Comparison of ENCODE assay signal across 16 cellular contexts in the genomic region with DNA sequence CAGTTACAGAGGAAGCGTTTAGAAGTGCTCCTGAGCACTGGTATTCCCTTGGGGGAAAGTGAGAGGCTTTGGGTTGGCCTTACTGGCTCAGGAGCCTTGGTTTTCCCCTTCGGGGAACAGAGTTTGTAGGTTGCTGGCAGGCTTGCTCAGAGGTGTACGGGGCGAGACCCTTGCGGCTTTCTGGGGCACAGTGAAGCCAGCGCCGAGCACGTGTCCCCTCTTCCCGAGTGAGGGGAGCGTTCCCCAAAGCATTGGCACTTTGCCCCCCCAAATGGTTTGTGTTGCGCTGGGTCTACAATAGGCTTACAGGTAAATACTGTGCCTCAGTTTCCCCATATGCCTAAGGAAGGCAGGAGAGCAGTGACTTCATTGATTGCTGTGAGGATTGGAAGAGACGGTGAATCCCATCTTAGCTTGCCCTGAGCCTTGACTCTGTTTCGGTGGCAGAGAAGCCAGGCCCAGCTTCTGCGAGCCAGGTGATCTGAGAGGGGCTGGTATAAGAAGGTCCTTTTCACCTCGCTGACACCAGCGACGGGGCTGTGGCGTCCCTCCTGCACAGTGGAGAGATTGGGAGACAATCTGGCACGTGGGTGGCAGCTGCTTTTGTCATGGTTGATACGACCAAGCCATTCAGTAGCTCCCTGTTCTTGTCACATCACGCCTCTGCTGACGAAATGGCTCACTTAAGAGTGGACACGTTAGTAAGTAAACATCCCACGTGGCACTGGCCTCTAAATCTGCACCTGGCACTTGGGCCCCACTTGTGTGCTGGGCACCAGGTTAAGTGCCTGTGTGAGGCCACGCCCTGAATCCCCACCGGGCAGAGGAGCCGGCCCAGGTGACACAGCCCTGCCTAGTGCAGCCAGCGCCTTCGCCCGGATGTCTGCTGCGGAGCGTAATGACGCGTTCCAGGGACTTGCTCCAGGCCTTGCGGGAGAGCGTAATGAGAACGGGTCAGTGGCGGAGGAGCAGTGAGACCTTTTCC. TPM values are rescaled to one million over a fixed set of nuclear protein-coding genes. Genes with fewer than 3 reads are reported as not detected.
DNase-seq lines count a peak whose midpoint lies in the region; ATAC-seq, FAIRE-seq and TF ChIP-seq lines count a peak whose summit lies in the region.
"Had no signal": no experiment of that assay in that cellular context is flagged by ENCODE, and none has a peak within 500 bp of the region (broad histone marks: within the 10 kb centered on the region; RNA-seq: fewer than 3 reads in every experiment).

No MANE protein-coding gene starts in this region.

- H3K27me3 Mint-ChIP-seq in endothelial cell (ENCODE audit: unreplicated experiment) = peaks cover 5% of the 10 kb centered on the region

- no peaks in the 10 kb centered on the region for H3K9me3 Mint-ChIP-seq in endothelial cell (ENCODE audit: unreplicated experiment)
- H3K9me3 Mint-ChIP-seq: effector memory CD8-positive, alpha-beta T cell had no signal

- no peaks in the 10 kb centered on the region for H3K27me3 ChIP-seq in small intestine (ENCODE audit: control insufficient read depth in 2 of 2, insufficient read depth in 2 of 2, low read length in 2 of 2)

- no peaks in the 10 kb centered on the region for H3K36me3 ChIP-seq in small intestine (ENCODE audit: control insufficient read depth in 2 of 2, insufficient read depth in 2 of 2, low read length in 2 of 2)
- H3K36me3 ChIP-seq: thoracic aorta had no signal

- no peak for FAIRE-seq in small intestine (lab: Jason Lieb, UNC)

- 80 to 82% (median 82%) methylated on average over 38 of the region's 38 CpGs for WGBS in small intestine, 3 donors

- H3K4me3 ChIP-seq in coronary artery (no peak overlapping the region), small intestine (ENCODE audit: low read depth in 1 of 2, low read length in 2 of 2) (no peak overlapping the region)
- H3K4me3 ChIP-seq: thoracic aorta had no signal

- H3K27ac ChIP-seq in coronary artery (no peak overlapping the region), small intestine (ENCODE audit: low read depth in 1 of 2, low read length in 1 of 2) (no peak overlapping the region)
- H3K27ac ChIP-seq: thoracic aorta had no signal

- no peaks in the 10 kb centered on the region for H3K9me3 ChIP-seq in small intestine (ENCODE audit: control insufficient read depth, low read depth)
- H3K9me3 ChIP-seq: thoracic aorta had no signal

- no peaks in the 10 kb centered on the region for H3K4me1 Mint-ChIP-seq in endothelial cell (ENCODE audit: unreplicated experiment)

- TF ChIP-seq CTCF in coronary artery (IDR thresholded peaks at IDR 0.05) (no peak), endothelial cell (IDR thresholded peaks at IDR 0.05; ENCODE audit: unreplicated experiment) (no peak)

- no peak overlapping the region for H3K4me3 Mint-ChIP-seq in endothelial cell (ENCODE audit: unreplicated experiment)
- H3K4me3 Mint-ChIP-seq: effector memory CD8-positive, alpha-beta T cell had no signal

- peaks cover 0 to 5% of the 10 kb centered on the region in 2 donors for H3K4me1 ChIP-seq in small intestine (ENCODE audit: control insufficient read depth in 2 of 2, insufficient read depth in 1 of 2, low read depth in 1 of 2, low read length in 1 of 2)

- no peak for ATAC-seq in HG03045 (IDR thresholded peaks at IDR 0.05; ENCODE audit: unreplicated experiment)
- ATAC-seq: effector memory CD8-positive, alpha-beta T cell had no signal

- no peaks in the 10 kb centered on the region for H3K36me3 Mint-ChIP-seq in endothelial cell (ENCODE audit: low read depth, unreplicated experiment)

- DNase-seq in activated CD8-positive, alpha-beta memory T cell treated with anti-CD3 and anti-CD28 coated beads for 24 hours = peak; percentile 49
- DNase-seq in activated CD8-positive, alpha-beta memory T cell treated with anti-CD3 and anti-CD28 coated beads, Interleukin-2, amount 50 U/mL, for 4 hours = no peak
- DNase-seq in NCI-H2029 treated with DMSO at 0.1 percent for 48 hours (lab: John Stamatoyannopoulos, UW) (peak; percentile 3), coronary artery (ENCODE audit: low spot score) (peak; percentile 57), small intestine (peak; percentile 46), endothelial cell (ENCODE audit: low spot score) (no peak)
- no peak for DNase-seq in NK-92 treated with Interleukin-12 subunit alpha and Interleukin-12 subunit beta, amount 100 ng/mL, for 24 hours (lab: John Stamatoyannopoulos, UW)
- DNase-seq: ACHN; activated CD4-positive, alpha-beta T cell treated with anti-CD3 and anti-CD28 coated beads, Interleukin-2, amount 50 U/mL, for 48 hours; activated gamma-delta T cell; effector memory CD8-positive, alpha-beta T cell; foreskin melanocyte; Kasumi-1; NCI-H524 had no signal

- no peak overlapping the region for H3K27ac Mint-ChIP-seq in endothelial cell (ENCODE audit: unreplicated experiment)
- H3K27ac Mint-ChIP-seq: effector memory CD8-positive, alpha-beta T cell had no signal

RNA-seq across cellular contexts. Expression of gene MEAK7, which starts 55.0 kb away (rescaled TPM):
- 1 to 10 TPM; 7.3 to 7.5 (median 7.4) TPM for polyA plus RNA-seq in small intestine
- 34.2 TPM for total RNA-seq in endothelial cell (ENCODE audit: unreplicated experiment)

Comparison
In these comparisons a context has a peak if more than half of its experiments do, and no peak if none do; other contexts are left out.
1. DNase-seq: peak in activated CD8-positive, alpha-beta memory T cell treated with anti-CD3 and anti-CD28 coated beads for 24 hours (single experiment), NCI-H2029 treated with DMSO at 0.1 percent for 48 hours (single experiment), coronary artery (single experiment) and small intestine (single experiment); none in activated CD8-positive, alpha-beta memory T cell treated with anti-CD3 and anti-CD28 coated beads, Interleukin-2, amount 50 U/mL, for 4 hours (single experiment), NK-92 treated with Interleukin-12 subunit alpha and Interleukin-12 subunit beta, amount 100 ng/mL, for 24 hours (single experiment) and endothelial cell (single experiment).